15 cellular contexts compared by ENCODE assay signal in genomic region chr7:44448922-44449321, GRCh38. TPM values are rescaled to one million over a fixed set of nuclear protein-coding genes. Genes with fewer than 3 reads are reported as not detected.
A peak's percentile ranks its signal among the peaks of the same experiment; 100 is the strongest.
DNase-seq lines count a peak whose midpoint lies in the region; ATAC-seq, FAIRE-seq and TF ChIP-seq lines count a peak whose summit lies in the region.
"Had no signal": no experiment of that assay in that cellular context is flagged by ENCODE, and none has a peak within 500 bp of the region (broad histone marks: within the 10 kb centered on the region; RNA-seq: fewer than 3 reads in every experiment).

No MANE protein-coding gene starts in this region.

- CTCF ChIA-PET in IMR-90 (lab: Yijun Ruan, JAX): interaction anchor here (0.6 kb wide), 1 partner anchor 154 kb away, joined by 6 read pairs; no protein-coding TSS in a partner anchor

- no peaks in the 10 kb centered on the region for H3K9me3 ChIP-seq in IMR-90 (ENCODE audit: control insufficient read depth, insufficient read depth, low read length)
- no peaks in the 10 kb centered on the region for H3K9me3 ChIP-seq in psoas muscle
- H3K9me3 ChIP-seq: uterus had no signal

- H3K14ac ChIP-seq in IMR-90 (replicated peaks; ENCODE audit: low read depth, low read length): peak overlapping the region; percentile 77

- peaks cover 43% of the 10 kb centered on the region for H3K9me1 ChIP-seq in IMR-90 (ENCODE audit: insufficient read depth, low read length)

- ATAC-seq in IMR-90 (ENCODE audit: low read depth): peak; percentile 32
- no peak for ATAC-seq in central memory CD8-positive, alpha-beta T cell (replicated peaks; ENCODE audit: extremely low read depth, poor library complexity, severe bottlenecking)
- no peak for ATAC-seq in psoas muscle
- ATAC-seq: right cardiac atrium, Right ventricle myocardium inferior had no signal

- no peak overlapping the region for H2AFZ ChIP-seq in IMR-90 (replicated peaks; ENCODE audit: low read length, poor library complexity)

- H3K9me3 Mint-ChIP-seq in activated T-cell treated with anti-CD3 and anti-CD28 coated beads, Interleukin-2, amount 50 U/mL, for 24 hours: no peaks in the 10 kb centered on the region
- H3K9me3 Mint-ChIP-seq in central memory CD8-positive, alpha-beta T cell: no peaks in the 10 kb centered on the region

- H3K36me3 Mint-ChIP-seq in activated T-cell treated with anti-CD3 and anti-CD28 coated beads, Interleukin-2, amount 50 U/mL, for 24 hours (ENCODE audit: low read depth): peaks cover 86% of the 10 kb centered on the region
- peaks cover 22% of the 10 kb centered on the region for H3K36me3 Mint-ChIP-seq in central memory CD8-positive, alpha-beta T cell (ENCODE audit: insufficient read depth)

- H2AK9ac ChIP-seq in IMR-90 (replicated peaks; ENCODE audit: low read depth, low read length, poor library complexity): no peak overlapping the region

- BruUV-seq in IMR-90 (replicated peaks; lab: Mats Ljungman, UMichigan): no TSS peak

- TF ChIP-seq CTCF in IMR-90 (conservative IDR thresholded peaks at IDR 0.05; ENCODE audit: low read depth, low read length): no peak
- no peak for TF ChIP-seq CTCF in psoas muscle (IDR thresholded peaks at IDR 0.05)

- no peak overlapping the region for H3K9ac ChIP-seq in IMR-90 (ENCODE audit: low read depth, low read length)

- H3K27me3 Mint-ChIP-seq in activated T-cell treated with anti-CD3 and anti-CD28 coated beads, Interleukin-2, amount 50 U/mL, for 24 hours: no peaks in the 10 kb centered on the region
- H3K27me3 Mint-ChIP-seq in central memory CD8-positive, alpha-beta T cell: no peaks in the 10 kb centered on the region

- peaks cover 51 to 86% of the 10 kb centered on the region in 2 experiments for H3K79me1 ChIP-seq in IMR-90 (ENCODE audit: low read depth in 1 of 2, low read length in 2 of 2)

- H3K36me3 ChIP-seq in IMR-90 (ENCODE audit: control insufficient read depth, insufficient read depth, low read length): peaks cover 15% of the 10 kb centered on the region
- peaks cover 0 to 7% of the 10 kb centered on the region in 2 donors for H3K36me3 ChIP-seq in psoas muscle (ENCODE audit: insufficient read depth in 1 of 2, low read depth in 1 of 2)
- H3K36me3 ChIP-seq: uterus had no signal

- TF ChIP-seq RAD21 in IMR-90 (IDR thresholded peaks at IDR 0.05; ENCODE audit: low read length): no peak

- H3K4ac ChIP-seq in IMR-90 (ENCODE audit: low read depth, low read length): peak overlapping the region; percentile 63; the same call in 1 of the 2 replicates

- no peaks in the 10 kb centered on the region for H3K27me3 ChIP-seq in IMR-90 (ENCODE audit: control insufficient read depth, insufficient read depth, low read length)
- no peaks in the 10 kb centered on the region for H3K27me3 ChIP-seq in psoas muscle (ENCODE audit: insufficient read depth in 3 of 3, low read length in 2 of 3)
- H3K27me3 ChIP-seq: uterus had no signal

- in situ Hi-C loops in IMR-90 (cut with MboI; ENCODE audit: low sequenced_read_pairs): no loop called here

- no peak for FAIRE-seq in GM19239 (lab: Jason Lieb, UNC)
- FAIRE-seq: kidney had no signal

- H2AK5ac ChIP-seq in IMR-90 (ENCODE audit: low read depth, low read length): peak overlapping the region; percentile 7; the same call in 1 of the 2 replicates

- peak overlapping the region; percentile 60; the same call in 1 of the 2 replicates for H3K4me2 ChIP-seq in IMR-90 (ENCODE audit: low read depth, low read length)

- H3K27ac ChIP-seq in IMR-90 (ENCODE audit: insufficient read depth, low read length) (no peak overlapping the region), psoas muscle (peak overlapping the region; percentile 14)
- H3K27ac ChIP-seq: uterus had no signal

- dilution Hi-C loops in IMR-90 (cut with HindIII; ENCODE audit: low sequenced_read_pairs, unreplicated experiment): no loop called here

- no peak overlapping the region; the same call in 1 of the 2 replicates for H3K18ac ChIP-seq in IMR-90 (ENCODE audit: low read depth, low read length)

- intact Hi-C loops in IMR-90 (cut with micrococcal nuclease): no loop called here
- intact Hi-C loops in psoas muscle (cut with DNase I): loop anchor here in 1 of 2 donors (5.0 kb wide), 1 partner anchor 42 kb away; no protein-coding TSS in a partner anchor

- no peak overlapping the region for H2BK15ac ChIP-seq in IMR-90 (ENCODE audit: low read depth, low read length)

- H3K56ac ChIP-seq in IMR-90 (ENCODE audit: extremely low read depth, insufficient read depth, low read length): no peak overlapping the region

- no peak overlapping the region for H3K4me3 Mint-ChIP-seq in activated T-cell treated with anti-CD3 and anti-CD28 coated beads, Interleukin-2, amount 50 U/mL, for 24 hours
- no peak overlapping the region for H3K4me3 Mint-ChIP-seq in central memory CD8-positive, alpha-beta T cell

- peak overlapping the region; percentile 3; the same call in 1 of the 2 replicates for H2BK120ac ChIP-seq in IMR-90 (ENCODE audit: low read depth, low read length)

- H3K4me3 ChIP-seq in IMR-90 (ENCODE audit: insufficient read depth, low read depth, low read length) (no peak overlapping the region), psoas muscle (no peak overlapping the region)
- H3K4me3 ChIP-seq: uterus had no signal

- no peak overlapping the region for H2BK5ac ChIP-seq in IMR-90 (ENCODE audit: low read depth, low read length, poor library complexity, severe bottlenecking)

- H4K91ac ChIP-seq in IMR-90 (ENCODE audit: insufficient read depth, low read depth, low read length): no peak overlapping the region

- H3K4me1 Mint-ChIP-seq in activated T-cell treated with anti-CD3 and anti-CD28 coated beads, Interleukin-2, amount 50 U/mL, for 24 hours (ENCODE audit: low read depth): peaks cover 63% of the 10 kb centered on the region
- H3K4me1 Mint-ChIP-seq in central memory CD8-positive, alpha-beta T cell: peaks cover 43% of the 10 kb centered on the region

- H3K4me1 ChIP-seq in IMR-90 (ENCODE audit: control insufficient read depth, insufficient read depth, low read length) (peaks cover 3% of the 10 kb centered on the region; the same call in 1 of the 2 replicates), psoas muscle (peaks cover 72% of the 10 kb centered on the region)
- H3K4me1 ChIP-seq: uterus had no signal

- H2BK20ac ChIP-seq in IMR-90 (ENCODE audit: low read depth, low read length): peak overlapping the region; percentile 69; the same call in 1 of the 2 replicates

- peak overlapping the region; percentile 48 for H3K23ac ChIP-seq in IMR-90 (ENCODE audit: low read depth, low read length)

- H3K27ac Mint-ChIP-seq in activated T-cell treated with anti-CD3 and anti-CD28 coated beads, Interleukin-2, amount 50 U/mL, for 24 hours: peak overlapping the region; percentile 34
- peak overlapping the region; percentile 50 for H3K27ac Mint-ChIP-seq in central memory CD8-positive, alpha-beta T cell (ENCODE audit: low read depth)

- peaks cover 34% of the 10 kb centered on the region for H4K20me1 ChIP-seq in IMR-90 (ENCODE audit: insufficient read depth, low read length)

- no peak overlapping the region for H4K5ac ChIP-seq in IMR-90 (ENCODE audit: low read depth, low read length)

- H4K8ac ChIP-seq in IMR-90 (ENCODE audit: low read depth in 2 of 2, low read length in 2 of 2): peak overlapping the region in 1 of 2 experiments; percentile 0; a peak in 1 of 4 replicates

- POLR2A ChIA-PET in IMR-90 (lab: Charles Lee; ENCODE audit: unreplicated experiment): interaction anchor here (0.5 kb wide), 1 partner anchor 26 kb away, joined by 3 read pairs; no protein-coding TSS in a partner anchor

- no peak for DNase-seq in activated T-cell treated with anti-CD3 and anti-CD28 coated beads, Interleukin-2, amount 50 U/mL, for 24 hours
- DNase-seq in activated T-cell treated with anti-CD3 and anti-CD28 coated beads, Interleukin-2, amount 50 U/mL, for 1 hour: no peak
- DNase-seq in IMR-90 (peak; percentile 31), psoas muscle (no peak), DMS53 (lab: John Stamatoyannopoulos, UW) (no peak), GM19239 (ENCODE audit: insufficient read length, low spot score) (no peak)
- no peak for DNase-seq in central memory CD8-positive, alpha-beta T cell (ENCODE audit: low spot score in 2 of 2)
- no peak for DNase-seq in NK-92 treated with Interleukin-12 subunit alpha and Interleukin-12 subunit beta, amount 100 ng/mL, for 24 hours (lab: John Stamatoyannopoulos, UW)
- DNase-seq: effector CD8-positive, alpha-beta T cell; EL; kidney; NCI-H187; right cardiac atrium; uterus had no signal

- no peak for TF ChIP-seq POLR2A in IMR-90 (IDR thresholded peaks at IDR 0.05; ENCODE audit: low read depth, low read length)

- 90% methylated on average over 3 of the region's 4 CpGs; no CpG with 5 or more reads in 1 of the 2 experiments for WGBS in IMR-90 (ENCODE audit: extremely low coverage in 2 of 2, insufficient read length in 1 of 2), 2 experiments
- 76 to 88% (median 79%) methylated on average over 4 of the region's 4 CpGs for WGBS in psoas muscle, 3 donors

TF ChIP-seq in IMR-90, 13 proteins besides CTCF, POLR2A, EP300 and RAD21:
- TF ChIP-seq RFX5 (IDR thresholded peaks at IDR 0.05; ENCODE audit: low read depth, low read length) (no peak), FOS (IDR thresholded peaks at IDR 0.05; ENCODE audit: low read depth, low read length) (no peak), BHLHE40 (IDR thresholded peaks at IDR 0.05; ENCODE audit: low read depth, low read length) (no peak), NFE2L2 (IDR thresholded peaks at IDR 0.05; ENCODE audit: low read depth, low read length) (no peak), MXI1 (IDR thresholded peaks at IDR 0.05; ENCODE audit: borderline replicate concordance, low read depth, low read length) (no peak), RCOR1 (IDR thresholded peaks at IDR 0.05; ENCODE audit: insufficient replicate concordance, low read length) (no peak)
TF ChIP-seq in IMR-90: peak in this region for 0.

RNA-seq across cellular contexts. Expression of gene NUDCD3, which starts 41.5 kb away (rescaled TPM):
- total RNA-seq in IMR-90 (2012; rRNA removed): 58.3 and 76.0 TPM in 2 replicates
- 37.0 and 49.5 TPM in 2 replicates for polyA plus RNA-seq in IMR-90 (2012; rRNA removed)
- polyA plus RNA-seq in IMR-90 (2012; cell fraction: cytosol; rRNA removed): 20.2 and 21.1 TPM in 2 replicates
- polyA plus RNA-seq in IMR-90 (2012; cell fraction: nucleus; rRNA removed; ENCODE audit: low replicate concordance): 42.0 and 53.9 TPM in 2 replicates
- 100 to 1,000 TPM in 3 of 4 donors, 10 to 100 TPM in 1; 97.7 to 140 (median 122) TPM for total RNA-seq in psoas muscle
- polyA plus RNA-seq in psoas muscle: 10 to 100 TPM; 34.6 to 75.6 (median 43.9) TPM
